34 cellular contexts compared by ENCODE assay signal in genomic region chr10:31731711-31732110, GRCh38.
"Had no signal": no experiment of that assay in that cellular context is flagged by ENCODE, and none has a peak within 500 bp of the region (broad histone marks: within the 10 kb centered on the region; RNA-seq: fewer than 3 reads in every experiment).

No MANE protein-coding gene starts in this region.

- H3K4me3 ChIP-seq: MG63 had no signal

- H3K36me3 ChIP-seq: MG63 had no signal

- DNase-seq: Karpas-422, Kasumi-1, MG63, MM.1S, MV-4-11, NCI-H1048, NCI-H1092, NCI-H1092 treated with DMSO at 0.1 percent for 48 hours, NCI-H1105, NCI-H1105 treated with DMSO at 0.1 percent for 48 hours, NCI-H1417, NCI-H1417 treated with DMSO at 0.1 percent for 48 hours, NCI-H1436, NCI-H1436 treated with DMSO at 0.1 percent for 48 hours, NCI-H146, NCI-H1694, NCI-H1694 treated with DMSO at 0.1 percent for 48 hours, NCI-H187, NCI-H187 treated with DMSO at 0.1 percent for 48 hours, NCI-H1930, NCI-H2029, NCI-H2029 treated with DMSO at 0.1 percent for 48 hours, NCI-H2081, NCI-H2081 treated with DMSO at 0.1 percent for 48 hours, NCI-H2107, NCI-H2171, NCI-H2171 treated with DMSO at 0.1 percent for 48 hours, NCI-H2227 treated with DMSO at 0.1 percent for 48 hours, NCI-H226, NCI-H345, NCI-H446, NCI-H446 treated with DMSO at 0.1 percent for 48 hours, NCI-H510A, NCI-H510A treated with DMSO at 0.1 percent for 48 hours had no signal

- H3K27me3 ChIP-seq: MG63 had no signal
